8 cellular contexts compared by ENCODE assay signal in the genomic region with DNA sequence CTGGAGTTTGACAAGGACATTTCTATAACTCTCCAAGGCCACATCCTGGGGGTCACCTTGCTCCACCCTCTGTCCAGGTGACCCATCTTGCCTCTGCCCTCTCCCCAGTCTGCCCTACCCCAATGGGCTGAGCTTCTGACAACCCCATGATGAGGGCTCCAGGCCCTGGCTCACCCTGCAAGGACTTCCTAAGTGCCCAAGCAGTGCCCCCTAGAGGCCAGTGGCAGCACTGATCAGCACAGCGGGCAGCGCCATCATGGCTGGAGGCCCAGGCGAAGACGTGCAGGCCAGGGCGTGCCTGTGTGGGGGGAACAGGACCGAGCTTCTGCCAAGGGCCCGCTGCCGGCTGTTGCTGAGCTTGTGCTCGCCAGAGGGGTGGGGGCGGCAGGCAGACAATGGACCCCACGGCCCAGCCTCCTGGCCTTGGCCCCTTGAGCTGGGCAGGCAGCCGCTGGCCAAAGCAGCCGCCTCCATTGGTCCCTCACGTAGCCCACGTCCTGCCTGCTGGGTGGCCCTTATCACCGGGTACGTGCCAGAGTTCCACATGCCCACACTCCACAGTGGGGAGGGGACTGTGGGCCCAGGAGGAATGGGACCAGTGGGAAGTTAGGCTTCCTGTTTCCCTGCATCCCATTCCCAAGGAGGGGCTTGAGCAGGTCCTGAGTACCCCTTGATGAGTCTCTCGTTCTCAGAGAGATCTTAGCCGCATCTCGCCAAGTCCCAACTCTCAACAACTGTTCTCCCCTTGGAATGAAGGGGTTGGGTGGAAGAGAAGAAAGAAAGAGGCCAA.
DNase-seq lines count a peak whose midpoint lies in the region; TF ChIP-seq lines count a peak whose summit lies in the region.

No MANE protein-coding gene starts in this region.

- H3K9me3 ChIP-seq in WERI-Rb-1 (ENCODE audit: severe bottlenecking), result peaks cover 7% of the 10 kb centered on the region

- no peaks in the 10 kb centered on the region for H3K36me3 ChIP-seq in WERI-Rb-1

- no peak overlapping the region for H3K27ac ChIP-seq in WERI-Rb-1

- no peaks in the 10 kb centered on the region for H3K27me3 ChIP-seq in WERI-Rb-1 (ENCODE audit: insufficient read depth, low read depth, severe bottlenecking)

- in situ Hi-C loops in GM13977 (cut with MboI; ENCODE audit: low pct_unique_long_range_greater_than_20kb, low sequenced_read_pairs, unreplicated experiment), result no loop called here

- TF ChIP-seq CTCF in GM13977 (IDR thresholded peaks at IDR 0.05; ENCODE audit: extremely low read depth, insufficient read depth, missing control alignments) (peak; percentile 72), WERI-Rb-1 (IDR thresholded peaks at IDR 0.05; ENCODE audit: low read depth, low read length) (peak; percentile 93), foreskin fibroblast (IDR thresholded peaks at IDR 0.05; ENCODE audit: low read depth, low read length) (peak; percentile 43)

- H3K4me3 ChIP-seq in WERI-Rb-1 (ENCODE audit: low read depth, low read length), result no peak overlapping the region
- no peak overlapping the region for H3K4me3 ChIP-seq in foreskin fibroblast (ENCODE audit: low read depth in 1 of 2, low read length in 2 of 2)

- DNase-seq in GM13977 (ENCODE audit: low spot score), result peak; percentile 48
- peak; percentile 79 for DNase-seq in WERI-Rb-1
- no peak for DNase-seq in foreskin fibroblast
- DNase-seq in stimulated activated CD4-positive, alpha-beta T cell treated with anti-CD3 and anti-CD28 coated beads, Interleukin-1b, Interleukin-23, amount 100 ng/mL, for 48 hours, result peak; percentile 57
- no peak for DNase-seq in occipital lobe (lab: John Stamatoyannopoulos, UW)
- no peak for DNase-seq in superior temporal gyrus (ENCODE audit: extremely low spot score)
- no peak for DNase-seq in Kasumi-1 (lab: John Stamatoyannopoulos, UW)
- no peak for DNase-seq in NCI-H146 (lab: John Stamatoyannopoulos, UW)

Comparison
In these comparisons a context has a peak if more than half of its experiments do, and no peak if none do; other contexts are left out.
1. DNase-seq: peak in GM13977 (single experiment), WERI-Rb-1 (single experiment) and stimulated activated CD4-positive, alpha-beta T cell treated with anti-CD3 and anti-CD28 coated beads, Interleukin-1b, Interleukin-23, amount 100 ng/mL, for 48 hours (single experiment); none in foreskin fibroblast (0 of 2), occipital lobe (single experiment), superior temporal gyrus (single experiment), Kasumi-1 (0 of 2) and NCI-H146 (single experiment).
2. CTCF ChIP-seq: peak in every context shown above with its lines; median percentile 93 in WERI-Rb-1; 72 in GM13977; 43 in foreskin fibroblast.